7 cellular contexts compared by ENCODE assay signal in the genomic region with DNA sequence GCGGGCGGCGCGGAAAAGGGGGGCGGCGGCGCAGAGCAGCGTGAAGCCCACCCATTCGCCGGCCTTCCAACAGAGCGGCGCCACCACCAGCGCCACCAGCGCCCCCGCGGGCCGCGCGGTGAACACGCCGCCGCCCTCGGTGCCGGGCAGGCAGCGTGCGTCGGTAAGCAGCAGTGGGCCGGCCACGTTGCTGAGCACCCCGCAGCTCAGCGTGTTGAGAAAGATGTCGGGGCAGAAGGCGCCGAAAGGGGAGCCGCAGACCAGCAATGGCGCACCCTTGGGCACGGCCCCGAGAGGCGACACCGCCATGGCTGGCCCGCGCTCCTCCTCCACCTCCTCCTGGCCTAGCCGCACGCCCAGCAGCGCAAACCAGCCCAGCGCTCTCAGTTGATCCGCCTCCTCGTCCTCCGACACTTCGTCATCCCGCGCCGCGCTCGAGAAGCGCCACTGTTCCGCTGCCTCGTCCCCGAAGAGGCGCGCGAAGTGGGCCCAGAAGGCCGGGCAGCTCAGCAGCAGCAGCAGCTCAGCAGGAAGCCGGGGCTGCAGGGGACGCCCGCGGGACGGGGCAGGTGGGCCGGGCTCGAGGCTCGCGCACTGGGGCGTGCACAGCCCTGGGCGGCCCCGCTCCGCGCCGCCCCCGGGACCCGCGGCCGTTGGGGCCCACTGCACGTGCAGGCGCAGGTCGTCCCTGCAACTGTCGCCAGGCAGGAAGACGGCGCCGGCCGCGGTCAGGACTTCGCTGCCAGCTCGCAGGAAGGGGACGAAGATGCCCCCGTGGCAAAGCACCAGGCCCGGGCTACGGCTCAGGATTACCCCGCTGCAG.
DNase-seq lines count a peak whose midpoint lies in the region; ATAC-seq and TF ChIP-seq lines count a peak whose summit lies in the region.

No MANE protein-coding gene starts in this region.

- no peaks in the 10 kb centered on the region for H3K9me3 Mint-ChIP-seq in central memory CD8-positive, alpha-beta T cell

- H3K27me3 Mint-ChIP-seq in central memory CD8-positive, alpha-beta T cell = no peaks in the 10 kb centered on the region

- peak; percentile 53 for ATAC-seq in GM18505 (IDR thresholded peaks at IDR 0.05; ENCODE audit: unreplicated experiment)
- peak; percentile 45 for ATAC-seq in HG02623 (IDR thresholded peaks at IDR 0.05; ENCODE audit: unreplicated experiment)
- ATAC-seq in central memory CD8-positive, alpha-beta T cell (replicated peaks; ENCODE audit: extremely low read depth, poor library complexity, severe bottlenecking) = peak; percentile 64

- peak overlapping the region; percentile 85 for H3K4me3 Mint-ChIP-seq in central memory CD8-positive, alpha-beta T cell

- H3K36me3 Mint-ChIP-seq in central memory CD8-positive, alpha-beta T cell (ENCODE audit: insufficient read depth) = peaks cover 33% of the 10 kb centered on the region

- no peak for TF ChIP-seq POLR2A in GM18505 (IDR thresholded peaks at IDR 0.05; ENCODE audit: borderline replicate concordance, extremely low read depth, insufficient read depth, insufficient read length)

- peak overlapping the region; percentile 91 for H3K27ac Mint-ChIP-seq in central memory CD8-positive, alpha-beta T cell (ENCODE audit: low read depth)

- H3K4me1 Mint-ChIP-seq in central memory CD8-positive, alpha-beta T cell = peaks cover 46% of the 10 kb centered on the region

- DNase-seq in NCI-H1048 (lab: John Stamatoyannopoulos, UW) (peak; percentile 13), kidney glomerular epithelial cell (lab: John Stamatoyannopoulos, UW) (peak; percentile 53)
- peak; percentile 47 for DNase-seq in activated CD4-positive, CD25-positive, alpha-beta regulatory T cell treated with anti-CD3 and anti-CD28 coated beads, Interleukin-2, amount 50 U/mL, for 16 hours (ENCODE audit: low read depth, low spot score)
- peak; percentile 62 to 69 for DNase-seq in central memory CD8-positive, alpha-beta T cell (ENCODE audit: low spot score in 2 of 2)
- peak; percentile 27 to 42 for DNase-seq in stimulated activated CD4-positive, alpha-beta T cell treated with anti-CD3 and anti-CD28 coated beads, Interleukin-1b, Interleukin-23, amount 100 ng/mL, for 1 hour (ENCODE audit: low read depth in 2 of 2)

Comparison
In these comparisons a context has a peak if more than half of its experiments do, and no peak if none do; other contexts are left out.
1. Peak in every context shown above with its lines: DNase-seq and ATAC-seq.
2. DNase-seq: peak in every context shown above with its lines; median percentile 66 in central memory CD8-positive, alpha-beta T cell; 53 in kidney glomerular epithelial cell; 47 in activated CD4-positive, CD25-positive, alpha-beta regulatory T cell treated with anti-CD3 and anti-CD28 coated beads, Interleukin-2, amount 50 U/mL, for 16 hours; 34 in stimulated activated CD4-positive, alpha-beta T cell treated with anti-CD3 and anti-CD28 coated beads, Interleukin-1b, Interleukin-23, amount 100 ng/mL, for 1 hour; 13 in NCI-H1048.